15 cellular contexts compared by ENCODE assay signal in genomic region chr7:96287168-96287567, GRCh38. TPM values are rescaled to one million over a fixed set of nuclear protein-coding genes. Genes with fewer than 3 reads are reported as not detected.
DNase-seq lines count a peak whose midpoint lies in the region; ATAC-seq and TF ChIP-seq lines count a peak whose summit lies in the region.
"Had no signal": no experiment of that assay in that cellular context is flagged by ENCODE, and none has a peak within 500 bp of the region (broad histone marks: within the 10 kb centered on the region; RNA-seq: fewer than 3 reads in every experiment).

No MANE protein-coding gene starts in this region.

- peaks cover 13% of the 10 kb centered on the region for H3K36me3 Mint-ChIP-seq in CD4-positive, CD25-positive, alpha-beta regulatory T cell
- peaks cover 29% of the 10 kb centered on the region for H3K36me3 Mint-ChIP-seq in dendritic cell treated with granulocyte-macrophage colony-stimulating factor and Interleukin-4, amounts not matched to agents 40 ng/mL and 50 ng/mL, for 4 days (ENCODE audit: low read depth)

- intact Hi-C loops in dendritic cell treated with granulocyte-macrophage colony-stimulating factor and Interleukin-4, amounts not matched to agents 40 ng/mL and 50 ng/mL, for 4 days (cut with micrococcal nuclease), result no loop called here
- intact Hi-C loops in stomach (cut with DNase I; ENCODE audit: low total_unique reads) (no loop called here), transverse colon (cut with DNase I; ENCODE audit: low total_unique reads) (no loop called here)

- H3K27ac ChIP-seq in CD4-positive, CD25-positive, alpha-beta regulatory T cell (ENCODE audit: insufficient read depth, low read length, poor library complexity, severe bottlenecking), result no peak overlapping the region
- H3K27ac ChIP-seq in stomach (no peak overlapping the region), transverse colon (no peak overlapping the region)
- H3K27ac ChIP-seq: coronary artery, gastroesophageal sphincter, KMS-11 had no signal

- no peak for TF ChIP-seq EP300 in stomach (IDR thresholded peaks at IDR 0.05)
- TF ChIP-seq EP300 in transverse colon (IDR thresholded peaks at IDR 0.05; ENCODE audit: low read depth), result no peak

- TF ChIP-seq CTCF in stomach (IDR thresholded peaks at IDR 0.05) (no peak), transverse colon (IDR thresholded peaks at IDR 0.05) (no peak)

- no peaks in the 10 kb centered on the region for H3K27me3 ChIP-seq in CD4-positive, CD25-positive, alpha-beta regulatory T cell (ENCODE audit: control insufficient read depth, insufficient read depth, low read length)
- H3K27me3 ChIP-seq in stomach, result no peaks in the 10 kb centered on the region
- H3K27me3 ChIP-seq in transverse colon, result no peaks in the 10 kb centered on the region
- H3K27me3 ChIP-seq: gastroesophageal sphincter had no signal

- peaks cover 0 to 7% (median 2%) of the 10 kb centered on the region in 7 donors for H3K9me3 Mint-ChIP-seq in CD4-positive, CD25-positive, alpha-beta regulatory T cell
- H3K9me3 Mint-ChIP-seq in dendritic cell treated with granulocyte-macrophage colony-stimulating factor and Interleukin-4, amounts not matched to agents 40 ng/mL and 50 ng/mL, for 4 days, result no peaks in the 10 kb centered on the region

- H3K27ac Mint-ChIP-seq in CD4-positive, CD25-positive, alpha-beta regulatory T cell, result peak overlapping the region; percentile 92 to 96 (median 96)
- peak overlapping the region; percentile 20 for H3K27ac Mint-ChIP-seq in dendritic cell treated with granulocyte-macrophage colony-stimulating factor and Interleukin-4, amounts not matched to agents 40 ng/mL and 50 ng/mL, for 4 days

- H3K36me3 ChIP-seq in CD4-positive, CD25-positive, alpha-beta regulatory T cell (ENCODE audit: control insufficient read depth, insufficient read depth, low read length), result no peaks in the 10 kb centered on the region
- H3K36me3 ChIP-seq in stomach, result no peaks in the 10 kb centered on the region
- H3K36me3 ChIP-seq in transverse colon, result no peaks in the 10 kb centered on the region
- H3K36me3 ChIP-seq: gastroesophageal sphincter had no signal

- H3K4me1 Mint-ChIP-seq in CD4-positive, CD25-positive, alpha-beta regulatory T cell, result peaks cover 21 to 58% (median 44%) of the 10 kb centered on the region in 4 donors
- peaks cover 44% of the 10 kb centered on the region for H3K4me1 Mint-ChIP-seq in dendritic cell treated with granulocyte-macrophage colony-stimulating factor and Interleukin-4, amounts not matched to agents 40 ng/mL and 50 ng/mL, for 4 days (ENCODE audit: low read depth)

- 73 to 89% (median 84%) methylated on average over 2 of the region's 2 CpGs for WGBS in stomach, 5 donors
- 81 to 86% methylated on average over 1 to 2 of the region's 2 CpGs for WGBS in transverse colon (ENCODE audit: low coverage in 1 of 2), 2 donors

- H3K4me3 Mint-ChIP-seq in CD4-positive, CD25-positive, alpha-beta regulatory T cell, result peak overlapping the region in 1 of 4 donors; percentile 10
- H3K4me3 Mint-ChIP-seq in dendritic cell treated with granulocyte-macrophage colony-stimulating factor and Interleukin-4, amounts not matched to agents 40 ng/mL and 50 ng/mL, for 4 days, result no peak overlapping the region

- TF ChIP-seq POLR2A in stomach (IDR thresholded peaks at IDR 0.05) (no peak), transverse colon (IDR thresholded peaks at IDR 0.05) (no peak)

- no peak for DNase-seq in CD4-positive, CD25-positive, alpha-beta regulatory T cell
- DNase-seq in stomach (no peak), transverse colon (no peak), NCI-H1092 treated with DMSO at 0.1 percent for 48 hours (lab: John Stamatoyannopoulos, UW) (no peak), NCI-H524 treated with DMSO at 0.1 percent for 48 hours (lab: John Stamatoyannopoulos, UW) (no peak)
- DNase-seq: activated gamma-delta T cell treated with Interleukin-2 at 50 U/mL for 16 hours, Caco-2, NCI-H774 had no signal

- ATAC-seq in CD4-positive, CD25-positive, alpha-beta regulatory T cell (ENCODE audit: low read depth in 2 of 2), result no peak
- peak; percentile 29 for ATAC-seq in GM19351 (IDR thresholded peaks at IDR 0.05; ENCODE audit: unreplicated experiment)
- peak; percentile 37 for ATAC-seq in HG03354 (IDR thresholded peaks at IDR 0.05; ENCODE audit: poor library complexity, severe bottlenecking, unreplicated experiment)
- ATAC-seq: gastroesophageal sphincter, sciatic nerve had no signal

- peak overlapping the region; percentile 8 for H3K4me3 ChIP-seq in CD4-positive, CD25-positive, alpha-beta regulatory T cell (ENCODE audit: low read depth, low read length)
- H3K4me3 ChIP-seq in stomach (no peak overlapping the region), transverse colon (no peak overlapping the region)
- H3K4me3 ChIP-seq: coronary artery, gastroesophageal sphincter had no signal

- no peaks in the 10 kb centered on the region for H3K27me3 Mint-ChIP-seq in CD4-positive, CD25-positive, alpha-beta regulatory T cell
- H3K27me3 Mint-ChIP-seq in dendritic cell treated with granulocyte-macrophage colony-stimulating factor and Interleukin-4, amounts not matched to agents 40 ng/mL and 50 ng/mL, for 4 days, result no peaks in the 10 kb centered on the region

- in situ Hi-C loops in transverse colon (cut with MboI; ENCODE audit: low pct_ligation_motif_present in 1 of 4, low pct_unique_long_range_greater_than_20kb in 1 of 4, low sequenced_read_pairs in 3 of 4), result no loop called here

- no peaks in the 10 kb centered on the region for H3K9me3 ChIP-seq in CD4-positive, CD25-positive, alpha-beta regulatory T cell (ENCODE audit: control insufficient read depth in 2 of 2, low read length in 2 of 2)
- H3K9me3 ChIP-seq in stomach (no peaks in the 10 kb centered on the region), transverse colon (no peaks in the 10 kb centered on the region)
- H3K9me3 ChIP-seq: gastroesophageal sphincter had no signal

- H3K4me1 ChIP-seq in CD4-positive, CD25-positive, alpha-beta regulatory T cell (ENCODE audit: control insufficient read depth, insufficient read depth, low read length, poor library complexity, severe bottlenecking), result peaks cover 14% of the 10 kb centered on the region
- H3K4me1 ChIP-seq in stomach (peaks cover 0 to 37% (median 9%) of the 10 kb centered on the region in 4 donors), transverse colon (peaks cover 0 to 24% (median 2%) of the 10 kb centered on the region in 4 donors)
- H3K4me1 ChIP-seq: Caco-2 had no signal

RNA-seq across cellular contexts. Expression of gene SLC25A13, which starts 34.7 kb away (rescaled TPM):
- 14.5 TPM for total RNA-seq in CD4-positive, CD25-positive, alpha-beta regulatory T cell
- 10 to 100 TPM in 1 of 4 donors, 1 to 10 TPM in 3; 7.6 to 10.8 (median 8.6) TPM for polyA plus RNA-seq in CD4-positive, CD25-positive, alpha-beta regulatory T cell
- total RNA-seq in stomach (10 to 100 TPM in 4 of 5 donors, 1 to 10 TPM in 1; 4.1 to 72.0 (median 47.1) TPM), transverse colon (10 to 100 TPM in 3 of 4 donors, 1 to 10 TPM in 1; 7.8 to 68.9 (median 59.6) TPM)
- 10 to 100 TPM in 1 of 3 donors, 1 to 10 TPM in 2; 7.1 to 11.9 (median 9.4) TPM for polyA plus RNA-seq in stomach

Comparison
In these comparisons a context has a peak if more than half of its experiments do, and no peak if none do; other contexts are left out.
1. ATAC-seq: peak in GM19351 (single experiment) and HG03354 (single experiment); none in CD4-positive, CD25-positive, alpha-beta regulatory T cell (0 of 2).